In the genomic region with DNA sequence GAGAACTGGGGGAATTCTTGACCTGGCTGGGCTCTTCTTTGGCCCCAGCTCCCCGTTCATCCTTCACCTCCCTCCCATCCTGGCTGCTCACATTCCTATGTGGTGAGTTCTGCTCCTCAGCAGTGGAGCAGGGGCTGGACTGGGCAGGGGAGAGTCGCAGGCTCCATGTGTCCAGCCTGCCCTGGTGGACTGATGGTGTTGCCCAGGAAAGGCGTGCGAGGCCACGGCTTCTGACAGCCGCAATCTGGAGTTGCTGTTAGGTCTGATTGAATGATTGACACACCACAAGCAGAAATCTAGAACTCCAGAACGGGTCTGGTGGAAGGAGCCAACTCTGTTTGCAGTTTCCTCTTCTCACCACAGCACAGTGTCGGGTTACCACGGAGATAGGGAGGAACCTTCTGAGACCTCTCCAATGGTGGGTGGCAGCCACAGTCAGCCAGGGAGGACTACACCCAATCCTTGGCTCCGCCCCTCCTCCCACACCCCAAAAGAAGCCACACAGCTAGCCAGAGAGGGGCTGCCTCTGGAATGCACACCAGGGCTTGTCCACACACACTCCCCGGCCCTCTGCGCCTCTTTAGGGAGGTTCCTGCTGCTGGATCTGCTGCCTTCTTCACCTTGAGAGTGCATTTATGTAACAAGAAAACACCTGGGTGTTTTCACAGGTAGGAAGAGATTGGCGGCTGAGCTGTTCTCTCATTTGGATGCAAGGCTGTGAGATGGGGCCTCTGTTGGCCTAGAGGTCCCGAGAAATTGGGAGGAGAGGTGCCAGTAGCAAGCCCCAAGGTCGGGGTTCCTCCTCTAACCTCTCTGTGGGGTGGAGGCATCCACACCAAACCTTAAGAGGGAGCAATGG, we compare ENCODE assay signal across 8 cellular contexts. TPM values are rescaled to one million over a fixed set of nuclear protein-coding genes. Genes with fewer than 3 reads are reported as not detected.
DNase-seq lines count a peak whose midpoint lies in the region; ATAC-seq and TF ChIP-seq lines count a peak whose summit lies in the region.

No MANE protein-coding gene starts in this region.

- TF ChIP-seq CTCF in esophagus muscularis mucosa (IDR thresholded peaks at IDR 0.05) (no peak), tibial nerve (IDR thresholded peaks at IDR 0.05) (no peak)

- H3K9me3 ChIP-seq in esophagus muscularis mucosa, result no peaks in the 10 kb centered on the region
- H3K9me3 ChIP-seq in tibial nerve, result no peaks in the 10 kb centered on the region

- peak; percentile 72 for ATAC-seq in HG02610 (IDR thresholded peaks at IDR 0.05; ENCODE audit: unreplicated experiment)

- DNase-seq in NAMALWA (ENCODE audit: low spot score) (peak; percentile 7), esophagus muscularis mucosa (ENCODE audit: extremely low spot score) (no peak), nucleus accumbens (lab: John Stamatoyannopoulos, UW) (peak in 35 of 56 donors; percentile 3 to 44 (median 12)), tibial nerve (ENCODE audit: low spot score in 2 of 2) (peak; percentile 20 to 42), NCI-H524 treated with DMSO at 0.1 percent for 48 hours (lab: John Stamatoyannopoulos, UW) (no peak)
- DNase-seq in activated CD8-positive, alpha-beta memory T cell treated with anti-CD3 and anti-CD28 coated beads, Interleukin-2, amount 50 U/mL, for 4 hours, result peak; percentile 79

- H3K36me3 ChIP-seq in esophagus muscularis mucosa, result no peaks in the 10 kb centered on the region
- no peaks in the 10 kb centered on the region for H3K36me3 ChIP-seq in tibial nerve

- peaks cover 33 to 57% (median 53%) of the 10 kb centered on the region in 4 donors for H3K4me1 ChIP-seq in esophagus muscularis mucosa
- peaks cover 0 to 31% (median 18%) of the 10 kb centered on the region in 4 donors for H3K4me1 ChIP-seq in tibial nerve

- intact Hi-C loops in esophagus muscularis mucosa (cut with DNase I), result loop anchor here (10.0 kb wide), 1 partner anchor 292 kb away; no protein-coding TSS in a partner anchor

- TF ChIP-seq EP300 in esophagus muscularis mucosa (IDR thresholded peaks at IDR 0.05) (no peak), tibial nerve (IDR thresholded peaks at IDR 0.05) (no peak)

- H3K4me3 ChIP-seq in esophagus muscularis mucosa (no peak overlapping the region), tibial nerve (no peak overlapping the region)

- H3K27ac ChIP-seq in esophagus muscularis mucosa (replicated peaks in 1 of 4), result peak overlapping the region; percentile 69 to 86 (median 83)
- H3K27ac ChIP-seq in tibial nerve, result peak overlapping the region in 3 of 4 donors; percentile 42 to 64 (median 47)

- TF ChIP-seq POLR2A in GM15510 (IDR thresholded peaks at IDR 0.05; ENCODE audit: borderline replicate concordance, extremely low read depth, insufficient read length), result peak; percentile 27
- TF ChIP-seq POLR2A in esophagus muscularis mucosa (IDR thresholded peaks at IDR 0.05; ENCODE audit: low read depth), result no peak
- TF ChIP-seq POLR2A in tibial nerve (IDR thresholded peaks at IDR 0.05), result no peak

- no peaks in the 10 kb centered on the region for H3K27me3 ChIP-seq in esophagus muscularis mucosa
- H3K27me3 ChIP-seq in tibial nerve, result no peaks in the 10 kb centered on the region

- WGBS in esophagus muscularis mucosa, result 46% methylated on average over 13 of the region's 15 CpGs
- 51 to 68% methylated on average over 14 to 15 of the region's 15 CpGs for WGBS in tibial nerve, 2 donors

RNA-seq across cellular contexts. Expression of a gene that starts 56.4 kb away (rescaled TPM):
- total RNA-seq in esophagus muscularis mucosa (100 to 1,000 TPM; 212 to 292 (median 275) TPM), tibial nerve (100 to 1,000 TPM in 1 of 4 donors, 10 to 100 TPM in 3; 67.1 to 180 (median 84.8) TPM)

Comparison
In these comparisons a context has a peak if more than half of its experiments do, and no peak if none do; other contexts are left out.
1. DNase-seq: peak in NAMALWA (single experiment), activated CD8-positive, alpha-beta memory T cell treated with anti-CD3 and anti-CD28 coated beads, Interleukin-2, amount 50 U/mL, for 4 hours (single experiment), nucleus accumbens (35 of 56) and tibial nerve (2 of 2); none in esophagus muscularis mucosa (single experiment) and NCI-H524 treated with DMSO at 0.1 percent for 48 hours (single experiment).